8 cellular contexts compared by ENCODE assay signal in genomic region chr6:149482542-149483261, GRCh38. TPM values are rescaled to one million over a fixed set of nuclear protein-coding genes. Genes with fewer than 3 reads are reported as not detected.
A peak's percentile ranks its signal among the peaks of the same experiment; 100 is the strongest.
DNase-seq lines count a peak whose midpoint lies in the region; ATAC-seq and TF ChIP-seq lines count a peak whose summit lies in the region.

No MANE protein-coding gene starts in this region.

- H3K79me2 ChIP-seq in H9 (ENCODE audit: insufficient read depth, low read length) = no peaks in the 10 kb centered on the region

- CTCF ChIA-PET in activated B cell treated with CpG ODN at 0.5 μM for 24 hours (lab: Charles Lee) = interaction anchor here (0.7 to 3.5 kb wide), 4 partner anchors 13 to 64 kb away, joined by 3 to 21 read pairs (median 6); no protein-coding TSS in a partner anchor

- H3K23ac ChIP-seq in H9 (ENCODE audit: insufficient read length, low read depth, low read length) = no peak overlapping the region

- H3K4me2 ChIP-seq in H9 (ENCODE audit: insufficient read depth, insufficient read length, low read length) = no peak overlapping the region

- DNase-seq in H9 (no peak), activated B cell treated with CpG ODN at 0.5 μM for 24 hours (no peak), heart left ventricle (no peak), superior temporal gyrus (ENCODE audit: extremely low spot score) (no peak), NCI-H1105 (lab: John Stamatoyannopoulos, UW) (no peak), MG63 (no peak)
- DNase-seq in stimulated activated naive CD8-positive, alpha-beta T cell treated with anti-CD3 and anti-CD28 coated beads, Interleukin-15, amount 100 ng/mL, for 72 hours = no peak

- no peak overlapping the region for H3K14ac ChIP-seq in H9 (ENCODE audit: insufficient read depth, low read length)

- no peaks in the 10 kb centered on the region for H3K9me3 ChIP-seq in H9 (ENCODE audit: control insufficient read depth, low read depth, low read length)
- no peaks in the 10 kb centered on the region for H3K9me3 ChIP-seq in heart left ventricle
- no peaks in the 10 kb centered on the region for H3K9me3 ChIP-seq in MG63

- no peak overlapping the region for H3K4me3 Mint-ChIP-seq in H9
- H3K4me3 Mint-ChIP-seq in activated B cell treated with CpG ODN at 0.5 μM for 24 hours = peak overlapping the region; percentile 97
- H3K4me3 Mint-ChIP-seq in stimulated activated naive CD8-positive, alpha-beta T cell treated with anti-CD3 and anti-CD28 coated beads, Interleukin-15, amount 100 ng/mL, for 72 hours = peak overlapping the region; percentile 97 to 98

- H3K27ac Mint-ChIP-seq in H9 = peak overlapping the region in 1 of 3 experiments; percentile 54; a peak in 1 of 7 replicates
- H3K27ac Mint-ChIP-seq in activated B cell treated with CpG ODN at 0.5 μM for 24 hours = peak overlapping the region; percentile 99
- H3K27ac Mint-ChIP-seq in stimulated activated naive CD8-positive, alpha-beta T cell treated with anti-CD3 and anti-CD28 coated beads, Interleukin-15, amount 100 ng/mL, for 72 hours = peak overlapping the region; percentile 95 to 97

- TF ChIP-seq POLR2A in heart left ventricle (IDR thresholded peaks at IDR 0.05) = no peak

- no peak overlapping the region for H3K27ac ChIP-seq in H9 (ENCODE audit: insufficient read length, low read depth, low read length)
- H3K27ac ChIP-seq in heart left ventricle = peak overlapping the region; percentile 42 to 97 (median 72)

- no peak overlapping the region for H3K56ac ChIP-seq in H9 (ENCODE audit: insufficient read length, low read depth, low read length)

- no CpG with 5 or more reads among the region's 13 CpGs for WGBS in H9 (ENCODE audit: extremely low coverage, insufficient read length, low lambda C conversion rate)
- WGBS in heart left ventricle, 4 donors = 56 to 67% (median 63%) methylated on average over 13 of the region's 13 CpGs

- H2BK5ac ChIP-seq in H9 (ENCODE audit: insufficient read length, low read length) = no peak overlapping the region

- no peak overlapping the region for H3T11ph ChIP-seq in H9 (ENCODE audit: low read length)

- H3K27me3 ChIP-seq in H9 (ENCODE audit: insufficient read depth, low read length) (no peaks in the 10 kb centered on the region), heart left ventricle (peaks cover 0 to 3% (median 0%) of the 10 kb centered on the region in 9 donors), MG63 (no peaks in the 10 kb centered on the region)

- no peak overlapping the region for H4K8ac ChIP-seq in H9 (replicated peaks; ENCODE audit: insufficient read length, low read depth, low read length)

- TF ChIP-seq CTCF in H9 (conservative IDR thresholded peaks at IDR 0.05) = no peak
- no peak for TF ChIP-seq CTCF in activated B cell treated with CpG ODN at 0.5 μM for 24 hours (IDR thresholded peaks at IDR 0.05)
- no peak for TF ChIP-seq CTCF in heart left ventricle (IDR thresholded peaks at IDR 0.05)

- no peak overlapping the region for H4K5ac ChIP-seq in H9 (ENCODE audit: insufficient read length, low read depth, low read length)

- no peak overlapping the region for H2BK12ac ChIP-seq in H9 (ENCODE audit: insufficient read length, low read depth, low read length)

- H4K20me1 ChIP-seq in H9 (ENCODE audit: control insufficient read depth, insufficient read depth, insufficient read length) = no peaks in the 10 kb centered on the region

- no peak overlapping the region for H2BK120ac ChIP-seq in H9 (ENCODE audit: low read depth, low read length, poor library complexity, severe bottlenecking)

- no peak overlapping the region for H2BK15ac ChIP-seq in H9 (ENCODE audit: low read depth, low read length)

- H3K27me3 Mint-ChIP-seq in H9 (ENCODE audit: low read depth) = no peaks in the 10 kb centered on the region
- no peaks in the 10 kb centered on the region for H3K27me3 Mint-ChIP-seq in activated B cell treated with CpG ODN at 0.5 μM for 24 hours
- H3K27me3 Mint-ChIP-seq in stimulated activated naive CD8-positive, alpha-beta T cell treated with anti-CD3 and anti-CD28 coated beads, Interleukin-15, amount 100 ng/mL, for 72 hours = no peaks in the 10 kb centered on the region

- H3K4me1 ChIP-seq in H9 (ENCODE audit: insufficient read depth, low read length) (no peaks in the 10 kb centered on the region), heart left ventricle (peaks cover 0 to 55% (median 26%) of the 10 kb centered on the region in 12 donors)

- H2AFZ ChIP-seq in H9 (ENCODE audit: low read length) = no peak overlapping the region

- intact Hi-C loops in activated B cell treated with CpG ODN at 0.5 μM for 24 hours (cut with micrococcal nuclease) = no loop called here
- intact Hi-C loops in heart left ventricle (cut with DNase I) = no loop called here

- H4K91ac ChIP-seq in H9 (ENCODE audit: insufficient read length, low read depth, low read length) = no peak overlapping the region

- H3K9me3 Mint-ChIP-seq in H9 = no peaks in the 10 kb centered on the region
- H3K9me3 Mint-ChIP-seq in activated B cell treated with CpG ODN at 0.5 μM for 24 hours = no peaks in the 10 kb centered on the region
- no peaks in the 10 kb centered on the region for H3K9me3 Mint-ChIP-seq in stimulated activated naive CD8-positive, alpha-beta T cell treated with anti-CD3 and anti-CD28 coated beads, Interleukin-15, amount 100 ng/mL, for 72 hours

- H3K9ac ChIP-seq in H9 (ENCODE audit: extremely low read depth, insufficient read length, low read length) = no peak overlapping the region

- H3K4me1 Mint-ChIP-seq in H9 (peaks cover 12 to 16% of the 10 kb centered on the region in 2 experiments), activated B cell treated with CpG ODN at 0.5 μM for 24 hours (peaks cover 85% of the 10 kb centered on the region)
- H3K4me1 Mint-ChIP-seq in stimulated activated naive CD8-positive, alpha-beta T cell treated with anti-CD3 and anti-CD28 coated beads, Interleukin-15, amount 100 ng/mL, for 72 hours = peaks cover 78% of the 10 kb centered on the region

- peak overlapping the region in 11 of 12 donors; percentile 18 to 64 (median 49) for H3K4me3 ChIP-seq in heart left ventricle
- H3K4me3 ChIP-seq in MG63 = no peak overlapping the region

- H3K79me1 ChIP-seq in H9 (ENCODE audit: insufficient read depth, low read depth, low read length, poor library complexity, severe bottlenecking) = no peaks in the 10 kb centered on the region

- H3K36me3 ChIP-seq in heart left ventricle = no peaks in the 10 kb centered on the region
- no peaks in the 10 kb centered on the region for H3K36me3 ChIP-seq in MG63

- H2BK20ac ChIP-seq in H9 (ENCODE audit: low read depth, low read length, poor library complexity, severe bottlenecking) = peak overlapping the region; percentile 84

- no peak overlapping the region for H2AK5ac ChIP-seq in H9 (ENCODE audit: insufficient read length, low read length)

- no peak overlapping the region for H3K18ac ChIP-seq in H9 (ENCODE audit: insufficient read length, low read depth, low read length)

- H3K4ac ChIP-seq in H9 (ENCODE audit: low read depth, low read length) = no peak overlapping the region

- POLR2A ChIA-PET in activated B cell treated with CpG ODN at 0.5 μM for 24 hours (lab: Charles Lee) = interaction anchor here (0.7 to 1.3 kb wide), 6 partner anchors 16 to 1150 kb away, joined by 3 to 7 read pairs (median 4); no protein-coding TSS in a partner anchor

- no peaks in the 10 kb centered on the region for H3K23me2 ChIP-seq in H9 (ENCODE audit: insufficient read length, low read depth, low read length, poor library complexity, severe bottlenecking)

- no peaks in the 10 kb centered on the region for H3K36me3 Mint-ChIP-seq in H9 (ENCODE audit: insufficient read depth in 1 of 3, low read depth in 3 of 3)
- peaks cover 61% of the 10 kb centered on the region for H3K36me3 Mint-ChIP-seq in activated B cell treated with CpG ODN at 0.5 μM for 24 hours (ENCODE audit: low read depth)

- ATAC-seq in activated B cell treated with CpG ODN at 0.5 μM for 24 hours (ENCODE audit: low read depth) (no peak), heart left ventricle (peak in 2 of 4 donors; percentile 31 to 42), GM18861 (IDR thresholded peaks at IDR 0.05; ENCODE audit: unreplicated experiment) (no peak)
- no peak for ATAC-seq in stimulated activated naive CD8-positive, alpha-beta T cell treated with anti-CD3 and anti-CD28 coated beads, Interleukin-15, amount 100 ng/mL, for 72 hours

RNA-seq across cellular contexts. Expression of gene ZC3H12D, which starts 2.1 kb away (rescaled TPM):
- total RNA-seq in H9 (2021) = 0.07 and 0.15 TPM in 2 replicates
- 184 and 225 TPM in 2 replicates for total RNA-seq in activated B cell treated with CpG ODN at 0.5 μM for 24 hours
- total RNA-seq in heart left ventricle = 1 to 10 TPM in 2 of 9 donors, under 1 TPM in 7; 0.14 to 3.0 (median 0.47) TPM
- polyA plus RNA-seq in heart left ventricle = under 1 TPM; 0.19 to 0.23 TPM
- total RNA-seq in MG63 (2014; rRNA removed; shearing (Covaris generic); ENCODE audit: low replicate concordance) = 0.03 TPM in 1 of 2 replicates, not detected in the other

Comparison
In these comparisons a context has a peak if more than half of its experiments do, and no peak if none do; other contexts are left out.
1. H3K4me3 Mint-ChIP-seq: peak in activated B cell treated with CpG ODN at 0.5 μM for 24 hours (single experiment) and stimulated activated naive CD8-positive, alpha-beta T cell treated with anti-CD3 and anti-CD28 coated beads, Interleukin-15, amount 100 ng/mL, for 72 hours (2 of 2); none in H9 (0 of 2).
2. RNA of gene ZC3H12D, which starts 2.1 kb away (total RNA-seq): 184 to 225 TPM in activated B cell treated with CpG ODN at 0.5 μM for 24 hours; 0.14 to 3.0 TPM in heart left ventricle, 0.07 to 0.15 TPM in H9 and 0.03 TPM in MG63; every median in the first group is over 10 times any median in the second.